ENCODE assay signal across 18 cellular contexts in the genomic region with DNA sequence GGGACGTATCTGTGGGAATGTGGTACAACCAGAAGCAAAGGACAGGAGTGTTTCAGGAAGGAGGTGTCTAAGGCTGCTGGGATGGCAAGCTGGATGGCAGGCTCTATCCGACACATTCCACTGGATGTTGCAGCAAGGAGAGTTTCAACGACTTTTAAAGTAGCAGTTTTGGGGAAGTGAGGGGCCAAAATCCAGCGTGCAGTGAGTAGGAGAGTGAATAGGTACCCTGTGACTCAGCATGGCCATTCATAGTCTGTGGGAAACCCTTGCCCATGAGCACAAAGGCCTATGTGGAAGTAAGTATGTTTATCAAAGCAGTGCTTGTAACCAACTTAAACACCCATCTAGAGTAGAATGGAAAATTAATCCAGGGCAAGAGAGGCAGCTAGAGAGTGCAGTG.
"Had no signal": no experiment of that assay in that cellular context is flagged by ENCODE, and none has a peak within 500 bp of the region (broad histone marks: within the 10 kb centered on the region; RNA-seq: fewer than 3 reads in every experiment).

No MANE protein-coding gene starts in this region.

- H3K36me3 Mint-ChIP-seq: activated naive CD8-positive, alpha-beta T cell treated with anti-CD3 and anti-CD28 coated beads for 36 hours; naive B cell had no signal

- H3K27ac ChIP-seq: epithelial cell of prostate, heart left ventricle, right atrium auricular region, tibial nerve, vagina had no signal

- ATAC-seq: effector memory CD8-positive, alpha-beta T cell; heart left ventricle; left cardiac atrium had no signal

- H3K4me3 ChIP-seq: heart left ventricle, lung, right atrium auricular region, tibial nerve, vagina had no signal

- H3K9me3 ChIP-seq: heart left ventricle, right atrium auricular region, tibial nerve, vagina had no signal

- H3K4me3 Mint-ChIP-seq: activated naive CD8-positive, alpha-beta T cell treated with anti-CD3 and anti-CD28 coated beads for 36 hours; effector memory CD8-positive, alpha-beta T cell; naive B cell had no signal

- H3K27me3 ChIP-seq: right atrium auricular region, tibial nerve, vagina had no signal

- DNase-seq: activated CD4-positive, alpha-beta T cell treated with anti-CD3 and anti-CD28 coated beads, Interleukin-2, amount 50 U/mL, for 1 hour; activated CD8-positive, alpha-beta memory T cell treated with anti-CD3 and anti-CD28 coated beads for 24 hours; activated naive CD8-positive, alpha-beta T cell treated with anti-CD3 and anti-CD28 coated beads for 36 hours; dermis blood vessel endothelial cell; effector memory CD8-positive, alpha-beta T cell; heart left ventricle; left cardiac atrium; naive B cell; stimulated activated CD4-positive, alpha-beta T cell treated with anti-CD3 and anti-CD28 coated beads, Interleukin-15, amount 100 ng/mL, for 24 hours; stimulated activated CD4-positive, alpha-beta T cell treated with anti-CD3 and anti-CD28 coated beads, Interleukin-4, amount 100 ng/mL, for 1 hour; stimulated activated naive CD4-positive, alpha-beta T cell; substantia nigra had no signal

- H3K27me3 Mint-ChIP-seq: activated naive CD8-positive, alpha-beta T cell treated with anti-CD3 and anti-CD28 coated beads for 36 hours; effector memory CD8-positive, alpha-beta T cell had no signal

- H3K27ac Mint-ChIP-seq: activated naive CD8-positive, alpha-beta T cell treated with anti-CD3 and anti-CD28 coated beads for 36 hours; effector memory CD8-positive, alpha-beta T cell; naive B cell; progenitor cell of endocrine pancreas had no signal

- H3K4me1 Mint-ChIP-seq: activated naive CD8-positive, alpha-beta T cell treated with anti-CD3 and anti-CD28 coated beads for 36 hours had no signal
